18 cellular contexts compared by ENCODE assay signal in the genomic region with DNA sequence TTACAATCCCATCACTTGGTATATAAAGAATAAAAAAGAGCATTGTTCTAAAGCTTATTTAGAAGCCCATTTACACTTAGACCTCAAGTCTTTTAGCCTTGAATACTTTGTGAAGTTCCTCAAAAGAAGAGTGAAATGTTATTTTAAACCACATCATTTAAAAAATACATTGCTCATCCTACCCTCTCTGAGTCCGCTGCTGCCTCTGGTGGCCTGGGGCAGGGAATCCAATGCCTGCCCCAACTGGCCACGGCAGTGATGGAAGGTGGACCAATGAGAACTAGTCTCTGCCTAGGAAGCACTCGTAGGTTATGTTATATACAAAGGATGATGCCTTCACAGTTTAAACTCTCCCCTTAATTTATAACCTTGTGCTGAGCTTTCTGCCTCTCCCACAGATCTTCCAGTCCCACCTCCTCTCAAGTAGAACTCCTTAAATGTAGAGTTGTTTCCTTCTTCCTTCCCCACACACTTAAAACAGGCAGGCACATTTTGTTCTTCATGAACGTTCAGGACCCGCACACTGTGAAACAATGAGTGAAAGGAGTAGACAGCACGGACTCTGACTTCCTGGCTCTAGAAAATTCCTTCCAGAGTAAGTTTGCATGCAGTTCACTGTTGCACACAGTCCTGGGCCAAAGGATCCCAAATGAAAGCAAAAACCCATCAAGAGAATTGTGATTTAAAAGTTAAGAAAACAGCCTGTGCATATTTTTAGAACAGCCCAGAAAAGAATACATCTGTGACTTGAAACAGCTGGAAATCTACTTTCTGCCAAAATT.
DNase-seq lines count a peak whose midpoint lies in the region; ATAC-seq and TF ChIP-seq lines count a peak whose summit lies in the region.
"Had no signal": no experiment of that assay in that cellular context is flagged by ENCODE, and none has a peak within 500 bp of the region (broad histone marks: within the 10 kb centered on the region; RNA-seq: fewer than 3 reads in every experiment).

No MANE protein-coding gene starts in this region.

- no TSS peak for BruUV-seq in Calu3 (replicated peaks; lab: Mats Ljungman, UMichigan)

- H3K27me3 ChIP-seq in GM23338 (ENCODE audit: insufficient read depth) (no peaks in the 10 kb centered on the region), right cardiac atrium (ENCODE audit: control insufficient read depth, insufficient read depth) (no peaks in the 10 kb centered on the region), gastrocnemius medialis (no peaks in the 10 kb centered on the region)

- no peak overlapping the region for H2AFZ ChIP-seq in GM23338
- H2AFZ ChIP-seq: PC-9 had no signal

- TF ChIP-seq POLR2A in gastrocnemius medialis (IDR thresholded peaks at IDR 0.05): no peak

- in situ Hi-C loops in gastrocnemius medialis (cut with MboI; ENCODE audit: low sequenced_read_pairs in 4 of 4): no loop called here

- TF ChIP-seq CTCF in GM23338 (conservative IDR thresholded peaks at IDR 0.05; ENCODE audit: low read depth in 2 of 2) (peak; percentile 24 to 31; a peak in 3 of 4 replicates), gastrocnemius medialis (IDR thresholded peaks at IDR 0.05 in 4 of 5, conservative IDR thresholded peaks at IDR 0.05 in 1 of 5) (no peak), Calu3 (IDR thresholded peaks at IDR 0.05; ENCODE audit: unreplicated experiment) (no peak)

- no peak overlapping the region for H3K4me3 Mint-ChIP-seq in GM23338
- H3K4me3 Mint-ChIP-seq in Calu3 (ENCODE audit: low read depth, unreplicated experiment): no peak overlapping the region
- H3K4me3 Mint-ChIP-seq: activated CD8-positive, alpha-beta memory T cell treated with anti-CD3 and anti-CD28 coated beads, Interleukin-2, amount 10 ng/mL, durations not matched to agents 7 days and 5 days; brain had no signal

- no peaks in the 10 kb centered on the region for H3K9me3 Mint-ChIP-seq in GM23338
- no peaks in the 10 kb centered on the region for H3K9me3 Mint-ChIP-seq in Calu3 (ENCODE audit: low read depth, unreplicated experiment)
- H3K9me3 Mint-ChIP-seq: brain had no signal

- H4K20me1 ChIP-seq in GM23338 (replicated peaks; ENCODE audit: insufficient read depth): no peaks in the 10 kb centered on the region

- H3K9me3 ChIP-seq in right cardiac atrium (ENCODE audit: control insufficient read depth, low read length): no peaks in the 10 kb centered on the region
- no peaks in the 10 kb centered on the region for H3K9me3 ChIP-seq in gastrocnemius medialis

- no peaks in the 10 kb centered on the region for H3K9me2 ChIP-seq in GM23338 (ENCODE audit: insufficient read depth)

- H3K4me1 Mint-ChIP-seq in GM23338 (peaks cover 18% of the 10 kb centered on the region), Calu3 (ENCODE audit: low read depth, unreplicated experiment) (no peaks in the 10 kb centered on the region)
- H3K4me1 Mint-ChIP-seq: activated CD8-positive, alpha-beta memory T cell treated with anti-CD3 and anti-CD28 coated beads, Interleukin-2, amount 10 ng/mL, durations not matched to agents 7 days and 5 days had no signal

- H3F3A ChIP-seq in GM23338 (replicated peaks; ENCODE audit: low read depth): no peaks in the 10 kb centered on the region

- peak; percentile 63 for ATAC-seq in GM23338
- peak; percentile 58 to 85 for ATAC-seq in right cardiac atrium
- ATAC-seq in gastrocnemius medialis: peak; percentile 18 to 32
- ATAC-seq in HG02571 (IDR thresholded peaks at IDR 0.05; ENCODE audit: unreplicated experiment): no peak
- ATAC-seq: activated CD8-positive, alpha-beta memory T cell treated with anti-CD3 and anti-CD28 coated beads, Interleukin-2, amount 10 ng/mL, durations not matched to agents 7 days and 5 days had no signal

- CTCF ChIA-PET in Calu3 (lab: Charles Lee): no interaction called here

- DNase-seq in GM23338 (ENCODE audit: low spot score) (peak; percentile 30), right cardiac atrium (no peak), gastrocnemius medialis (no peak), Calu3 (no peak), NCI-H2107 treated with DMSO at 0.1 percent for 48 hours (lab: John Stamatoyannopoulos, UW; ENCODE audit: unreplicated experiment) (no peak)
- no peak for DNase-seq in stimulated activated CD4-positive, alpha-beta T cell treated with anti-CD3 and anti-CD28 coated beads, Interleukin-1b, Interleukin-23, amount 100 ng/mL, for 48 hours
- DNase-seq: activated CD8-positive, alpha-beta memory T cell treated with anti-CD3 and anti-CD28 coated beads, Interleukin-2, amount 10 ng/mL, durations not matched to agents 7 days and 5 days; activated naive CD4-positive, alpha-beta T cell; COR-L47; effector memory CD4-positive, alpha-beta T cell; NCI-H1694; NCI-H524 treated with DMSO at 0.1 percent for 48 hours; PC-9; SW 1271 had no signal

- no peak overlapping the region for H3K4me3 ChIP-seq in GM23338
- no peak overlapping the region for H3K4me3 ChIP-seq in right cardiac atrium (ENCODE audit: low read length)
- H3K4me3 ChIP-seq in gastrocnemius medialis: no peak overlapping the region
- H3K4me3 ChIP-seq: PC-9 had no signal

- H3K36me3 Mint-ChIP-seq in GM23338 (ENCODE audit: low read depth) (no peaks in the 10 kb centered on the region), Calu3 (ENCODE audit: insufficient read depth, unreplicated experiment) (no peaks in the 10 kb centered on the region)
- H3K36me3 Mint-ChIP-seq: activated CD8-positive, alpha-beta memory T cell treated with anti-CD3 and anti-CD28 coated beads, Interleukin-2, amount 10 ng/mL, durations not matched to agents 7 days and 5 days; brain had no signal

- no peaks in the 10 kb centered on the region for H3K4me1 ChIP-seq in GM23338 (ENCODE audit: insufficient read depth)
- peaks cover 6% of the 10 kb centered on the region for H3K4me1 ChIP-seq in right cardiac atrium (ENCODE audit: control insufficient read depth, insufficient read depth, low read length)
- H3K4me1 ChIP-seq in gastrocnemius medialis: peaks cover 0 to 3% of the 10 kb centered on the region in 2 donors

- no peaks in the 10 kb centered on the region for H3K79me2 ChIP-seq in GM23338 (replicated peaks; ENCODE audit: insufficient read depth)

- no peak overlapping the region for H3K27ac ChIP-seq in GM23338 (ENCODE audit: low read depth)
- H3K27ac ChIP-seq in cingulate gyrus (ENCODE audit: low read depth, low read length): peak overlapping the region; percentile 58
- H3K27ac ChIP-seq in right cardiac atrium (ENCODE audit: low read length): peak overlapping the region; percentile 25
- H3K27ac ChIP-seq in gastrocnemius medialis: peak overlapping the region; percentile 37 to 61 (median 52)
- H3K27ac ChIP-seq: HL-60, PC-9 had no signal

- intact Hi-C loops in right cardiac atrium (cut with DNase I) (no loop called here), gastrocnemius medialis (cut with DNase I; ENCODE audit: low total_unique reads) (no loop called here), Calu3 (cut with micrococcal nuclease; ENCODE audit: unreplicated experiment) (no loop called here)

- H3K27ac Mint-ChIP-seq in GM23338 (no peak overlapping the region), Calu3 (ENCODE audit: unreplicated experiment) (no peak overlapping the region)
- H3K27ac Mint-ChIP-seq: activated CD8-positive, alpha-beta memory T cell treated with anti-CD3 and anti-CD28 coated beads, Interleukin-2, amount 10 ng/mL, durations not matched to agents 7 days and 5 days had no signal

- WGBS in right cardiac atrium: 52% methylated on average over 6 of the region's 6 CpGs

- H3K36me3 ChIP-seq in GM23338 (ENCODE audit: insufficient read depth): no peaks in the 10 kb centered on the region
- no peaks in the 10 kb centered on the region for H3K36me3 ChIP-seq in gastrocnemius medialis

- H3K27me3 Mint-ChIP-seq in GM23338 (ENCODE audit: insufficient read depth, low read depth, poor library complexity) (peaks cover 2% of the 10 kb centered on the region), Calu3 (ENCODE audit: unreplicated experiment) (peaks cover 54% of the 10 kb centered on the region)
- H3K27me3 Mint-ChIP-seq: activated CD8-positive, alpha-beta memory T cell treated with anti-CD3 and anti-CD28 coated beads, Interleukin-2, amount 10 ng/mL, durations not matched to agents 7 days and 5 days; brain had no signal

- H3K4me2 ChIP-seq in GM23338: no peak overlapping the region
- H3K4me2 ChIP-seq: PC-9 had no signal

TF ChIP-seq in GM23338, 12 proteins besides CTCF, POLR2A, EP300 and RAD21 (continues in another document):
- TF ChIP-seq NANOG (IDR thresholded peaks at IDR 0.05; ENCODE audit: borderline replicate concordance): no peak
- TF ChIP-seq, protein P1, sequence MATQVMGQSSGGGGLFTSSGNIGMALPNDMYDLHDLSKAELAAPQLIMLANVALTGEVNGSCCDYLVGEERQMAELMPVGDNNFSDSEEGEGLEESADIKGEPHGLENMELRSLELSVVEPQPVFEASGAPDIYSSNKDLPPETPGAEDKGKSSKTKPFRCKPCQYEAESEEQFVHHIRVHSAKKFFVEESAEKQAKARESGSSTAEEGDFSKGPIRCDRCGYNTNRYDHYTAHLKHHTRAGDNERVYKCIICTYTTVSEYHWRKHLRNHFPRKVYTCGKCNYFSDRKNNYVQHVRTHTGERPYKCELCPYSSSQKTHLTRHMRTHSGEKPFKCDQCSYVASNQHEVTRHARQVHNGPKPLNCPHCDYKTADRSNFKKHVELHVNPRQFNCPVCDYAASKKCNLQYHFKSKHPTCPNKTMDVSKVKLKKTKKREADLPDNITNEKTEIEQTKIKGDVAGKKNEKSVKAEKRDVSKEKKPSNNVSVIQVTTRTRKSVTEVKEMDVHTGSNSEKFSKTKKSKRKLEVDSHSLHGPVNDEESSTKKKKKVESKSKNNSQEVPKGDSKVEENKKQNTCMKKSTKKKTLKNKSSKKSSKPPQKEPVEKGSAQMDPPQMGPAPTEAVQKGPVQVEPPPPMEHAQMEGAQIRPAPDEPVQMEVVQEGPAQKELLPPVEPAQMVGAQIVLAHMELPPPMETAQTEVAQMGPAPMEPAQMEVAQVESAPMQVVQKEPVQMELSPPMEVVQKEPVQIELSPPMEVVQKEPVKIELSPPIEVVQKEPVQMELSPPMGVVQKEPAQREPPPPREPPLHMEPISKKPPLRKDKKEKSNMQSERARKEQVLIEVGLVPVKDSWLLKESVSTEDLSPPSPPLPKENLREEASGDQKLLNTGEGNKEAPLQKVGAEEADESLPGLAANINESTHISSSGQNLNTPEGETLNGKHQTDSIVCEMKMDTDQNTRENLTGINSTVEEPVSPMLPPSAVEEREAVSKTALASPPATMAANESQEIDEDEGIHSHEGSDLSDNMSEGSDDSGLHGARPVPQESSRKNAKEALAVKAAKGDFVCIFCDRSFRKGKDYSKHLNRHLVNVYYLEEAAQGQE (IDR thresholded peaks at IDR 0.05; ENCODE audit: unreplicated experiment): no peak
- TF ChIP-seq, protein P2, sequence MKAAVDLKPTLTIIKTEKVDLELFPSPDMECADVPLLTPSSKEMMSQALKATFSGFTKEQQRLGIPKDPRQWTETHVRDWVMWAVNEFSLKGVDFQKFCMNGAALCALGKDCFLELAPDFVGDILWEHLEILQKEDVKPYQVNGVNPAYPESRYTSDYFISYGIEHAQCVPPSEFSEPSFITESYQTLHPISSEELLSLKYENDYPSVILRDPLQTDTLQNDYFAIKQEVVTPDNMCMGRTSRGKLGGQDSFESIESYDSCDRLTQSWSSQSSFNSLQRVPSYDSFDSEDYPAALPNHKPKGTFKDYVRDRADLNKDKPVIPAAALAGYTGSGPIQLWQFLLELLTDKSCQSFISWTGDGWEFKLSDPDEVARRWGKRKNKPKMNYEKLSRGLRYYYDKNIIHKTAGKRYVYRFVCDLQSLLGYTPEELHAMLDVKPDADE (IDR thresholded peaks at IDR 0.05): no peak
- TF ChIP-seq ZNF114 (CRISPR knock-in tag; IDR thresholded peaks at IDR 0.05): no peak

Comparison
In these comparisons a context has a peak if more than half of its experiments do, and no peak if none do; other contexts are left out.
1. CTCF ChIP-seq: peak in GM23338 (2 of 2); none in gastrocnemius medialis (0 of 5) and Calu3 (single experiment).